In the genomic region with DNA sequence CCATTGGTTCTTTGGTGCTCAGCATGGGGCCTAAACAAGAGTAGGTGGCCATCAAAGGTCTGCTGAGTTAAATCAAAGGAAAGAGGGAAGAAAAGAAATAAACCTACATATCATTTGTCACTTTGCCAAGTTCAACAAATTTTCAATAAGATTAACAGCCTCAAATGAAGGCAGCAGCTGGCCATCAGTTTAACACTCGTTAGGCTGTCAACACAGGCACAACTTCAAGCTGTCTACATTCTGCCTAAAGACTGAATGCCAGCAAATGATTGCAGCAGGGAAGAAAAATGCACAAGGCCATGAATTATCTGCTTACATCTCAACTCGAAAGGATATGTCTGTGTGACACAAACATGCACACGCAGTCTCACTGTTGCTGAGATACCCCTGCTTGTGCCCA, we compare ENCODE assay signal across 1 cellular context.
TF ChIP-seq lines count a peak whose summit lies in the region.

No MANE protein-coding gene starts in this region.

TF ChIP-seq in IMR-90, 13 proteins besides CTCF, POLR2A, EP300 and RAD21 (continued from another document):
- no peak for TF ChIP-seq RFX5 (IDR thresholded peaks at IDR 0.05; ENCODE audit: low read depth, low read length)
- TF ChIP-seq, protein P1, sequence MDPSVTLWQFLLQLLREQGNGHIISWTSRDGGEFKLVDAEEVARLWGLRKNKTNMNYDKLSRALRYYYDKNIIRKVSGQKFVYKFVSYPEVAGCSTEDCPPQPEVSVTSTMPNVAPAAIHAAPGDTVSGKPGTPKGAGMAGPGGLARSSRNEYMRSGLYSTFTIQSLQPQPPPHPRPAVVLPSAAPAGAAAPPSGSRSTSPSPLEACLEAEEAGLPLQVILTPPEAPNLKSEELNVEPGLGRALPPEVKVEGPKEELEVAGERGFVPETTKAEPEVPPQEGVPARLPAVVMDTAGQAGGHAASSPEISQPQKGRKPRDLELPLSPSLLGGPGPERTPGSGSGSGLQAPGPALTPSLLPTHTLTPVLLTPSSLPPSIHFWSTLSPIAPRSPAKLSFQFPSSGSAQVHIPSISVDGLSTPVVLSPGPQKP (IDR thresholded peaks at IDR 0.05; ENCODE audit: borderline replicate concordance, low read depth, low read length): no peak
- no peak for TF ChIP-seq CHD1 (IDR thresholded peaks at IDR 0.05; ENCODE audit: low read depth, low read length)
